In genomic region chr17:63452091-63452978, GRCh38 we compare ENCODE assay signal across 12 cellular contexts. TPM values are rescaled to one million over a fixed set of nuclear protein-coding genes. Genes with fewer than 3 reads are reported as not detected.
DNase-seq lines count a peak whose midpoint lies in the region; ATAC-seq and TF ChIP-seq lines count a peak whose summit lies in the region.
"Had no signal": no experiment of that assay in that cellular context is flagged by ENCODE, and none has a peak within 500 bp of the region (broad histone marks: within the 10 kb centered on the region; RNA-seq: fewer than 3 reads in every experiment).

No MANE protein-coding gene starts in this region.

- H3K27ac Mint-ChIP-seq in type B pancreatic cell: no peak overlapping the region

- H3K36me3 ChIP-seq in BLaER1 (no peaks in the 10 kb centered on the region), H7 (replicated peaks; ENCODE audit: control insufficient read depth, insufficient read depth, low read length) (no peaks in the 10 kb centered on the region), body of pancreas (replicated peaks in 1 of 2; ENCODE audit: insufficient read depth in 1 of 2, low read depth in 2 of 2) (no peaks in the 10 kb centered on the region), mucosa of descending colon (ENCODE audit: low read depth) (no peaks in the 10 kb centered on the region), gastroesophageal sphincter (no peaks in the 10 kb centered on the region)
- H3K36me3 ChIP-seq: HAP-1, SJCRH30 had no signal

- H3K4me2 ChIP-seq in BLaER1: peak overlapping the region; percentile 37; the same call in 1 of the 2 replicates

- DNase-seq in H7 (peak; percentile 48), body of pancreas (no peak), mucosa of descending colon (no peak), type B pancreatic cell (ENCODE audit: extremely low spot score, unreplicated experiment) (no peak), DMS114 treated with DMSO at 0.1 percent for 48 hours (lab: John Stamatoyannopoulos, UW; ENCODE audit: unreplicated experiment) (no peak)
- DNase-seq: NCI-H1105 treated with DMSO at 0.1 percent for 48 hours, NCI-H187, SJCRH30, SW 1271 had no signal

- H3K9ac ChIP-seq in BLaER1: no peak overlapping the region

- H3K27me3 Mint-ChIP-seq in type B pancreatic cell: peaks cover 22% of the 10 kb centered on the region

- ATAC-seq in body of pancreas (peak; percentile 18), mucosa of descending colon (peak; percentile 32), gastroesophageal sphincter (no peak)

- peaks cover 47% of the 10 kb centered on the region for H3K4me1 ChIP-seq in BLaER1
- H3K4me1 ChIP-seq in body of pancreas: peaks cover 8% of the 10 kb centered on the region
- H3K4me1 ChIP-seq in mucosa of descending colon (ENCODE audit: low read depth): peaks cover 8% of the 10 kb centered on the region
- H3K4me1 ChIP-seq in gastroesophageal sphincter: peaks cover 0 to 10% (median 4%) of the 10 kb centered on the region in 3 donors
- H3K4me1 ChIP-seq: SJCRH30 had no signal

- no peaks in the 10 kb centered on the region for H4K20me1 ChIP-seq in BLaER1

- no peak overlapping the region for H3K4me3 ChIP-seq in BLaER1
- no peak overlapping the region for H3K4me3 ChIP-seq in H7 (ENCODE audit: insufficient read depth, low read depth, low read length)
- H3K4me3 ChIP-seq in body of pancreas: no peak overlapping the region
- H3K4me3 ChIP-seq in mucosa of descending colon: no peak overlapping the region
- H3K4me3 ChIP-seq in gastroesophageal sphincter: no peak overlapping the region
- H3K4me3 ChIP-seq: HAP-1, SJCRH30 had no signal

- H3K4me1 Mint-ChIP-seq in type B pancreatic cell (ENCODE audit: unreplicated experiment): peaks cover 5% of the 10 kb centered on the region

- H3K27ac ChIP-seq in BLaER1 (no peak overlapping the region), body of pancreas (no peak overlapping the region), gastroesophageal sphincter (no peak overlapping the region)
- H3K27ac ChIP-seq: SJCRH30 had no signal

- H3K9me3 Mint-ChIP-seq in type B pancreatic cell: no peaks in the 10 kb centered on the region

- H3K27me3 ChIP-seq in BLaER1: peaks cover 12% of the 10 kb centered on the region; the same call in 1 of the 2 replicates
- no peaks in the 10 kb centered on the region for H3K27me3 ChIP-seq in H7 (ENCODE audit: control insufficient read depth, insufficient read depth, low read length)
- no peaks in the 10 kb centered on the region for H3K27me3 ChIP-seq in body of pancreas
- H3K27me3 ChIP-seq in gastroesophageal sphincter: peaks cover 6% of the 10 kb centered on the region
- H3K27me3 ChIP-seq: SJCRH30 had no signal

- H3K4me3 Mint-ChIP-seq in type B pancreatic cell: no peak overlapping the region

- TF ChIP-seq CTCF in body of pancreas (IDR thresholded peaks at IDR 0.05) (no peak), mucosa of descending colon (IDR thresholded peaks at IDR 0.05) (no peak), type B pancreatic cell (conservative IDR thresholded peaks at IDR 0.05) (no peak), gastroesophageal sphincter (IDR thresholded peaks at IDR 0.05) (no peak)

- H3K9me3 ChIP-seq in BLaER1 (no peaks in the 10 kb centered on the region), body of pancreas (no peaks in the 10 kb centered on the region), mucosa of descending colon (no peaks in the 10 kb centered on the region), gastroesophageal sphincter (no peaks in the 10 kb centered on the region)
- H3K9me3 ChIP-seq: HAP-1, SJCRH30 had no signal

- TF ChIP-seq EP300 in gastroesophageal sphincter (IDR thresholded peaks at IDR 0.05): no peak

- H3K36me3 Mint-ChIP-seq in type B pancreatic cell: no peaks in the 10 kb centered on the region

- TF ChIP-seq POLR2A in body of pancreas (IDR thresholded peaks at IDR 0.05): no peak
- no peak for TF ChIP-seq POLR2A in gastroesophageal sphincter (IDR thresholded peaks at IDR 0.05)

- intact Hi-C loops in body of pancreas (cut with DNase I): no loop called here
- intact Hi-C loops in mucosa of descending colon (cut with DNase I, micrococcal nuclease): no loop called here

- 64 to 66% methylated on average over 11 to 15 of the region's 15 CpGs for WGBS in body of pancreas, 2 donors
- 79 to 85% methylated on average over 5 of the region's 15 CpGs for WGBS in gastroesophageal sphincter (ENCODE audit: low coverage in 1 of 2), 2 donors

RNA-seq across cellular contexts. Expression of gene CYB561, which starts 6.2 kb away (rescaled TPM):
- total RNA-seq in H7 (2014; rRNA removed; shearing (Covaris generic)): 29.1 and 34.5 TPM in 2 replicates
- total RNA-seq in body of pancreas (100 to 1,000 TPM in 1 of 2 donors, 10 to 100 TPM in 1; 61.5 to 137 TPM), mucosa of descending colon (10 to 100 TPM; 38.1 to 54.9 (median 51.3) TPM), type B pancreatic cell (ENCODE audit: low replicate concordance) (34.5 and 85.1 TPM in 2 replicates), gastroesophageal sphincter (10 to 100 TPM in 3 of 4 donors, 1 to 10 TPM in 1; 7.9 to 17.7 (median 15.0) TPM)
- total RNA-seq: SJCRH30 had no signal

RNA-seq across cellular contexts. Expression of gene ACE, which starts 24.5 kb away (rescaled TPM):
- 4.6 and 7.6 TPM in 2 replicates for total RNA-seq in H7 (2014; rRNA removed; shearing (Covaris generic))
- total RNA-seq in body of pancreas (1 to 10 TPM; 5.3 to 6.2 TPM), mucosa of descending colon (10 to 100 TPM; 16.0 to 24.6 (median 23.0) TPM), type B pancreatic cell (ENCODE audit: low replicate concordance) (3.6 and 9.1 TPM in 2 replicates), gastroesophageal sphincter (10 to 100 TPM in 1 of 4 donors, 1 to 10 TPM in 3; 4.8 to 10.4 (median 8.2) TPM)
